In genomic region chr2:205161156-205161555, GRCh38 we compare ENCODE assay signal across 27 cellular contexts.
DNase-seq lines count a peak whose midpoint lies in the region; ATAC-seq and TF ChIP-seq lines count a peak whose summit lies in the region.
"Had no signal": no experiment of that assay in that cellular context is flagged by ENCODE, and none has a peak within 500 bp of the region (broad histone marks: within the 10 kb centered on the region; RNA-seq: fewer than 3 reads in every experiment).

No MANE protein-coding gene starts in this region.

- DNase-seq in amniotic epithelial cell (ENCODE audit: low read depth) (peak; percentile 54), iris pigment epithelial cell (ENCODE audit: low read depth) (peak; percentile 9), smooth muscle cell (lab: John Stamatoyannopoulos, UW; ENCODE audit: unreplicated experiment) (no peak), GF-D8 (lab: John Stamatoyannopoulos, UW) (no peak)
- no peak for DNase-seq in activated naive CD4-positive, alpha-beta T cell treated with anti-CD3 and anti-CD28 coated beads, Interleukin-2, amount 10 ng/mL, durations not matched to agents 7 days and 5 days
- DNase-seq: activated CD4-positive, alpha-beta T cell treated with anti-CD3 and anti-CD28 coated beads for 48 hours; activated naive CD4-positive, alpha-beta T cell treated with anti-CD3 and anti-CD28 coated beads for 36 hours; activated T-cell treated with anti-CD3 and anti-CD28 coated beads, Interleukin-2, amount 50 U/mL, for 48 hours; CD4-positive, alpha-beta memory T cell; DMS 273 treated with DMSO at 0.1 percent for 48 hours; left ventricle myocardium inferior; naive thymus-derived CD8-positive, alpha-beta T cell; NCI-H1092; NCI-H187 treated with DMSO at 0.1 percent for 48 hours; NCI-H69; ovary; right cardiac atrium; stimulated activated naive CD8-positive, alpha-beta T cell treated with anti-CD3 and anti-CD28 coated beads, Interleukin-15, amount 100 ng/mL, for 72 hours; T-helper 2 cell; thyroid gland had no signal

- H3K9me3 ChIP-seq in smooth muscle cell (replicated peaks; ENCODE audit: low read depth), result no peaks in the 10 kb centered on the region
- H3K9me3 ChIP-seq: left ventricle myocardium inferior, ovary, thyroid gland had no signal

- H3K4me1 ChIP-seq in KMS-11 (ENCODE audit: low read depth, poor library complexity, severe bottlenecking) (peaks cover 19% of the 10 kb centered on the region), smooth muscle cell (ENCODE audit: low read depth) (no peaks in the 10 kb centered on the region)
- H3K4me1 ChIP-seq: left ventricle myocardium inferior, thyroid gland had no signal

- no peaks in the 10 kb centered on the region for H3K36me3 Mint-ChIP-seq in activated naive CD4-positive, alpha-beta T cell treated with anti-CD3 and anti-CD28 coated beads, Interleukin-2, amount 10 ng/mL, durations not matched to agents 7 days and 5 days
- H3K36me3 Mint-ChIP-seq: CD4-positive, alpha-beta memory T cell had no signal

- H3F3A ChIP-seq in smooth muscle cell (ENCODE audit: low read depth), result no peaks in the 10 kb centered on the region

- H4K20me1 ChIP-seq in KMS-11 (ENCODE audit: insufficient read depth) (no peaks in the 10 kb centered on the region), smooth muscle cell (ENCODE audit: low read depth) (no peaks in the 10 kb centered on the region)

- H3K27me3 ChIP-seq in KMS-11 (ENCODE audit: insufficient read depth, low read depth) (no peaks in the 10 kb centered on the region), smooth muscle cell (ENCODE audit: low read depth) (no peaks in the 10 kb centered on the region)
- H3K27me3 ChIP-seq: hepatocyte, ovary, thyroid gland had no signal

- no peak overlapping the region for H3K4me3 ChIP-seq in KMS-11 (IDR thresholded peaks at IDR 0.05; ENCODE audit: insufficient read depth, low read depth, low read length)
- no peak overlapping the region for H3K4me3 ChIP-seq in smooth muscle cell
- H3K4me3 ChIP-seq: GM23338, hepatocyte, left ventricle myocardium inferior, ovary, SK-N-MC, thyroid gland had no signal

- H3K4me3 Mint-ChIP-seq in activated naive CD4-positive, alpha-beta T cell treated with anti-CD3 and anti-CD28 coated beads, Interleukin-2, amount 10 ng/mL, durations not matched to agents 7 days and 5 days, result no peak overlapping the region
- H3K4me3 Mint-ChIP-seq: activated naive CD4-positive, alpha-beta T cell treated with anti-CD3 and anti-CD28 coated beads for 36 hours; CD4-positive, alpha-beta memory T cell; central memory CD8-positive, alpha-beta T cell; GM23338; naive thymus-derived CD8-positive, alpha-beta T cell; stimulated activated naive CD8-positive, alpha-beta T cell treated with anti-CD3 and anti-CD28 coated beads, Interleukin-15, amount 100 ng/mL, for 72 hours had no signal

- H3K4me2 ChIP-seq in KMS-11 (peak overlapping the region; percentile 51), smooth muscle cell (peak overlapping the region; percentile 2)
- H3K4me2 ChIP-seq: GM23338, hepatocyte had no signal

- H3K4me1 Mint-ChIP-seq in activated naive CD4-positive, alpha-beta T cell treated with anti-CD3 and anti-CD28 coated beads, Interleukin-2, amount 10 ng/mL, durations not matched to agents 7 days and 5 days, result peaks cover 4% of the 10 kb centered on the region
- H3K4me1 Mint-ChIP-seq: CD4-positive, alpha-beta memory T cell; central memory CD8-positive, alpha-beta T cell; stimulated activated naive CD8-positive, alpha-beta T cell treated with anti-CD3 and anti-CD28 coated beads, Interleukin-15, amount 100 ng/mL, for 72 hours had no signal

- 87% methylated on average over 1 of the region's 1 CpG for WGBS in smooth muscle cell (ENCODE audit: low lambda C conversion rate)

- no peaks in the 10 kb centered on the region for H3K9me3 Mint-ChIP-seq in activated naive CD4-positive, alpha-beta T cell treated with anti-CD3 and anti-CD28 coated beads, Interleukin-2, amount 10 ng/mL, durations not matched to agents 7 days and 5 days
- H3K9me3 Mint-ChIP-seq: activated naive CD4-positive, alpha-beta T cell treated with anti-CD3 and anti-CD28 coated beads for 36 hours; central memory CD8-positive, alpha-beta T cell; GM23338; naive thymus-derived CD8-positive, alpha-beta T cell; stimulated activated naive CD8-positive, alpha-beta T cell treated with anti-CD3 and anti-CD28 coated beads, Interleukin-15, amount 100 ng/mL, for 72 hours had no signal

- ATAC-seq in GM19324 (IDR thresholded peaks at IDR 0.05; ENCODE audit: low FRiP score, unreplicated experiment), result no peak
- ATAC-seq: GM23338; naive thymus-derived CD8-positive, alpha-beta T cell; stimulated activated naive CD8-positive, alpha-beta T cell treated with anti-CD3 and anti-CD28 coated beads, Interleukin-15, amount 100 ng/mL, for 72 hours had no signal

- no peak overlapping the region for H3K27ac Mint-ChIP-seq in activated naive CD4-positive, alpha-beta T cell treated with anti-CD3 and anti-CD28 coated beads, Interleukin-2, amount 10 ng/mL, durations not matched to agents 7 days and 5 days
- H3K27ac Mint-ChIP-seq: activated naive CD4-positive, alpha-beta T cell treated with anti-CD3 and anti-CD28 coated beads for 36 hours; CD4-positive, alpha-beta memory T cell; GM23338; naive thymus-derived CD8-positive, alpha-beta T cell; stimulated activated naive CD8-positive, alpha-beta T cell treated with anti-CD3 and anti-CD28 coated beads, Interleukin-15, amount 100 ng/mL, for 72 hours had no signal

- H3K36me3 ChIP-seq in KMS-11 (ENCODE audit: insufficient read depth) (no peaks in the 10 kb centered on the region), smooth muscle cell (ENCODE audit: low read depth) (no peaks in the 10 kb centered on the region)
- H3K36me3 ChIP-seq: left ventricle myocardium inferior, ovary, thyroid gland had no signal

- no peaks in the 10 kb centered on the region for H3K27me3 Mint-ChIP-seq in activated naive CD4-positive, alpha-beta T cell treated with anti-CD3 and anti-CD28 coated beads, Interleukin-2, amount 10 ng/mL, durations not matched to agents 7 days and 5 days
- H3K27me3 Mint-ChIP-seq: CD4-positive, alpha-beta memory T cell; central memory CD8-positive, alpha-beta T cell; naive thymus-derived CD8-positive, alpha-beta T cell; stimulated activated naive CD8-positive, alpha-beta T cell treated with anti-CD3 and anti-CD28 coated beads, Interleukin-15, amount 100 ng/mL, for 72 hours had no signal

- H3K79me2 ChIP-seq in KMS-11 (ENCODE audit: insufficient read depth, low read depth), result no peaks in the 10 kb centered on the region
- no peaks in the 10 kb centered on the region for H3K79me2 ChIP-seq in smooth muscle cell (ENCODE audit: low read depth)
- H3K79me2 ChIP-seq: hepatocyte had no signal

- H3K9ac ChIP-seq in KMS-11 (no peak overlapping the region), smooth muscle cell (ENCODE audit: low read depth) (no peak overlapping the region)

- TF ChIP-seq CTCF in KMS-11 (conservative IDR thresholded peaks at IDR 0.05; ENCODE audit: low read depth, low read length) (no peak), smooth muscle cell (IDR thresholded peaks at IDR 0.05; ENCODE audit: borderline replicate concordance, insufficient read depth, poor library complexity, severe bottlenecking) (no peak)

- CTCF ChIA-PET in activated naive CD4-positive, alpha-beta T cell treated with anti-CD3 and anti-CD28 coated beads, Interleukin-2, amount 10 ng/mL, durations not matched to agents 7 days and 5 days (lab: Charles Lee), result interaction anchor here (0.6 kb wide), 1 partner anchor 280 kb away, joined by 3 read pairs; no protein-coding TSS in a partner anchor

- H2AFZ ChIP-seq in KMS-11 (ENCODE audit: low read depth) (no peak overlapping the region), smooth muscle cell (ENCODE audit: low read depth) (no peak overlapping the region)
- H2AFZ ChIP-seq: GM23338, hepatocyte had no signal

- H3K27ac ChIP-seq in KMS-11, result no peak overlapping the region
- H3K27ac ChIP-seq in smooth muscle cell (ENCODE audit: low read depth), result peak overlapping the region; percentile 3
- H3K27ac ChIP-seq: hepatocyte, left ventricle myocardium inferior, ovary, RWPE1, SK-N-MC, thyroid gland had no signal

Comparison
In these comparisons a context has a peak if more than half of its experiments do, and no peak if none do; other contexts are left out.
1. DNase-seq: peak in amniotic epithelial cell (single experiment) and iris pigment epithelial cell (single experiment); none in smooth muscle cell (single experiment), activated naive CD4-positive, alpha-beta T cell treated with anti-CD3 and anti-CD28 coated beads, Interleukin-2, amount 10 ng/mL, durations not matched to agents 7 days and 5 days (single experiment) and GF-D8 (single experiment).